ENCODE assay signal across 2 cellular contexts in genomic region chr6:47064274-47064673, GRCh38.
TF ChIP-seq lines count a peak whose summit lies in the region.

No MANE protein-coding gene starts in this region.

TF ChIP-seq in GM23338, 12 proteins besides CTCF, POLR2A, EP300 and RAD21:
- TF ChIP-seq POLR2AphosphoS5 (IDR thresholded peaks at IDR 0.05; ENCODE audit: low read depth) (no peak), NANOG (IDR thresholded peaks at IDR 0.05; ENCODE audit: borderline replicate concordance) (no peak), REST (IDR thresholded peaks at IDR 0.05; ENCODE audit: unreplicated experiment) (no peak), EZH2phosphoT487 (IDR thresholded peaks at IDR 0.05; ENCODE audit: unreplicated experiment) (no peak), STAT1 (IDR thresholded peaks at IDR 0.05; ENCODE audit: unreplicated experiment) (no peak), ZNF114 (CRISPR knock-in tag; IDR thresholded peaks at IDR 0.05) (no peak), ZNF331 (CRISPR knock-in tag; IDR thresholded peaks at IDR 0.05; ENCODE audit: low read depth) (no peak), JUNB (IDR thresholded peaks at IDR 0.05; ENCODE audit: unreplicated experiment) (no peak), CREB1 (CRISPR knock-in tag; IDR thresholded peaks at IDR 0.05; ENCODE audit: low read depth) (no peak), EZH2 (IDR thresholded peaks at IDR 0.05; ENCODE audit: low read depth, unreplicated experiment) (no peak), ETS1 (IDR thresholded peaks at IDR 0.05) (no peak), ZNF462 (CRISPR knock-in tag; IDR thresholded peaks at IDR 0.05) (no peak)

TF ChIP-seq in H1, 55 proteins besides CTCF, POLR2A, EP300 and RAD21:
- TF ChIP-seq ASH2L (IDR thresholded peaks at IDR 0.05; ENCODE audit: low read length) (no peak), GTF2F1 (IDR thresholded peaks at IDR 0.05; ENCODE audit: borderline replicate concordance, low read depth, low read length) (no peak), TAF7 (optimal IDR thresholded peaks at IDR 0.05; ENCODE audit: borderline replicate concordance, low read depth, low read length) (no peak), CBX5 (IDR thresholded peaks at IDR 0.05; ENCODE audit: low read depth, low read length) (no peak), MAFK (IDR thresholded peaks at IDR 0.05; ENCODE audit: low read depth, low read length) (no peak), RXRA (IDR thresholded peaks at IDR 0.05; ENCODE audit: insufficient read depth, low read depth, low read length) (no peak), SIRT6 (IDR thresholded peaks at IDR 0.05; ENCODE audit: low read length) (no peak), KDM4A (IDR thresholded peaks at IDR 0.05; ENCODE audit: low read depth, low read length, severe bottlenecking) (no peak), BCL11A (IDR thresholded peaks at IDR 0.05; ENCODE audit: low read depth in 2 of 2, low read length in 2 of 2) (no peak)
